Comparison of ENCODE assay signal across 8 cellular contexts in genomic region chr7:99392659-99393362, GRCh38. TPM values are rescaled to one million over a fixed set of nuclear protein-coding genes. Genes with fewer than 3 reads are reported as not detected.
A peak's percentile ranks its signal among the peaks of the same experiment; 100 is the strongest.
DNase-seq lines count a peak whose midpoint lies in the region; ATAC-seq and TF ChIP-seq lines count a peak whose summit lies in the region.

No MANE protein-coding gene starts in this region.

- TF ChIP-seq CTCF in stomach (IDR thresholded peaks at IDR 0.05): no peak

- H3K79me2 ChIP-seq in GM23248 (ENCODE audit: insufficient read depth): peaks cover 16% of the 10 kb centered on the region

- H3F3A ChIP-seq in GM23248 (ENCODE audit: insufficient read depth): peaks cover 41% of the 10 kb centered on the region

- no peaks in the 10 kb centered on the region for H3K9me3 ChIP-seq in GM23248 (ENCODE audit: low read depth)
- no peaks in the 10 kb centered on the region for H3K9me3 ChIP-seq in stomach

- H3K36me3 Mint-ChIP-seq in natural killer cell treated with Interleukin-12 subunit alpha and Interleukin-12 subunit beta and Interleukin-15 and Interleukin-18, amount 100 ng/mL, for 72 hours: no peaks in the 10 kb centered on the region

- peak overlapping the region; percentile 70 for H3K4me3 Mint-ChIP-seq in natural killer cell treated with Interleukin-12 subunit alpha and Interleukin-12 subunit beta and Interleukin-15 and Interleukin-18, amount 100 ng/mL, for 72 hours

- no peaks in the 10 kb centered on the region for H3K9me3 Mint-ChIP-seq in natural killer cell treated with Interleukin-12 subunit alpha and Interleukin-12 subunit beta and Interleukin-15 and Interleukin-18, amount 100 ng/mL, for 72 hours

- H3K27ac Mint-ChIP-seq in natural killer cell treated with Interleukin-12 subunit alpha and Interleukin-12 subunit beta and Interleukin-15 and Interleukin-18, amount 100 ng/mL, for 72 hours: peak overlapping the region; percentile 62 to 76

- 23 to 31% methylated on average over 50 to 67 of the region's 68 CpGs for WGBS in GM23248 (ENCODE audit: low coverage in 1 of 2, low lambda C conversion rate in 2 of 2, missing lambda C conversion rate in 2 of 2), 2 experiments
- 1 to 14% (median 6%) methylated on average over 43 to 68 of the region's 68 CpGs for WGBS in stomach, 5 donors

- no peak for TF ChIP-seq POLR2A in stomach (IDR thresholded peaks at IDR 0.05)

- H3K4me1 Mint-ChIP-seq in natural killer cell treated with Interleukin-12 subunit alpha and Interleukin-12 subunit beta and Interleukin-15 and Interleukin-18, amount 100 ng/mL, for 72 hours (ENCODE audit: low read depth in 2 of 2): peaks cover 9 to 14% of the 10 kb centered on the region in 2 donors

- no peak overlapping the region for H3K9ac ChIP-seq in GM23248

- H3K27me3 ChIP-seq in GM23248 (replicated peaks; ENCODE audit: insufficient read depth): no peaks in the 10 kb centered on the region
- H3K27me3 ChIP-seq in stomach: no peaks in the 10 kb centered on the region

- no peak for TF ChIP-seq EP300 in stomach (IDR thresholded peaks at IDR 0.05)

- H3K4me2 ChIP-seq in GM23248 (ENCODE audit: unreplicated experiment): no peak overlapping the region

- no peaks in the 10 kb centered on the region for H3K9me2 ChIP-seq in GM23248 (ENCODE audit: insufficient read depth)

- H3K27ac ChIP-seq in GM23248 (no peak overlapping the region; the same call in 1 of the 2 replicates), stomach (peak overlapping the region; percentile 8 to 81 (median 75))

- ATAC-seq in esophagus mucosa (peak; percentile 91), GM18861 (IDR thresholded peaks at IDR 0.05; ENCODE audit: unreplicated experiment) (no peak)
- peak; percentile 91 to 93 for ATAC-seq in natural killer cell treated with Interleukin-12 subunit alpha and Interleukin-12 subunit beta and Interleukin-15 and Interleukin-18, amount 100 ng/mL, for 72 hours

- H3K27me3 Mint-ChIP-seq in natural killer cell treated with Interleukin-12 subunit alpha and Interleukin-12 subunit beta and Interleukin-15 and Interleukin-18, amount 100 ng/mL, for 72 hours: no peaks in the 10 kb centered on the region

- DNase-seq in AG08396 (ENCODE audit: low spot score) (peak; percentile 65), GM23248 (peak; percentile 57), NCI-H524 (lab: John Stamatoyannopoulos, UW) (peak; percentile 43 to 77), activated T-cell treated with anti-CD3 and anti-CD28 coated beads for 48 hours (ENCODE audit: low read depth) (peak; percentile 74), stomach (peak; percentile 81)
- DNase-seq in natural killer cell treated with Interleukin-12 subunit alpha and Interleukin-12 subunit beta and Interleukin-15 and Interleukin-18, amount 100 ng/mL, for 72 hours (ENCODE audit: low spot score): peak; percentile 82

- H3K4me1 ChIP-seq in GM23248 (ENCODE audit: insufficient read depth): no peaks in the 10 kb centered on the region
- H3K4me1 ChIP-seq in stomach: peaks cover 6 to 31% (median 25%) of the 10 kb centered on the region in 4 donors

- intact Hi-C loops in stomach (cut with DNase I; ENCODE audit: low total_unique reads): no loop called here

- H3K36me3 ChIP-seq in GM23248 (ENCODE audit: low read depth) (peaks cover 39% of the 10 kb centered on the region), stomach (peaks cover 60 to 94% (median 84%) of the 10 kb centered on the region in 4 donors)

- H2AFZ ChIP-seq in GM23248: no peak overlapping the region

- in situ Hi-C loops in GM23248 (cut with MboI): no loop called here

- H3K4me3 ChIP-seq in GM23248: 0 out of 2 replicates have a peak overlapping the region, but pooled peaks have one; percentile 31
- peak overlapping the region; percentile 41 to 60 (median 52) for H3K4me3 ChIP-seq in stomach

- H4K20me1 ChIP-seq in GM23248 (ENCODE audit: insufficient read depth): no peaks in the 10 kb centered on the region

RNA-seq across cellular contexts. Expression of gene PDAP1, which starts 15.6 kb away (rescaled TPM):
- 91.3 and 141 TPM in 2 replicates for total RNA-seq in GM23248 (2014; rRNA removed; shearing (Covaris generic))
- 91.0 and 95.5 TPM in 2 replicates for polyA plus RNA-seq in GM23248 (2016; fragmentation: Nextera tagmentation; extraction: Ambion mirVana)
- total RNA-seq in esophagus mucosa: 94.4 TPM
- total RNA-seq in natural killer cell treated with Interleukin-12 subunit alpha and Interleukin-12 subunit beta and Interleukin-15 and Interleukin-18, amount 100 ng/mL, for 72 hours: 100 to 1,000 TPM; 114 to 145 TPM
- 10 to 100 TPM; 22.8 to 79.9 (median 32.3) TPM for total RNA-seq in stomach
- 100 to 1,000 TPM; 129 to 153 (median 133) TPM for polyA plus RNA-seq in stomach

RNA-seq across cellular contexts. Expression of gene BUD31, which starts 16.0 kb away (rescaled TPM):
- total RNA-seq in GM23248 (2014; rRNA removed; shearing (Covaris generic)): 71.8 and 79.4 TPM in 2 replicates
- 316 and 318 TPM in 2 replicates for polyA plus RNA-seq in GM23248 (2016; fragmentation: Nextera tagmentation; extraction: Ambion mirVana)
- total RNA-seq in esophagus mucosa: 98.9 TPM
- 100 to 1,000 TPM; 145 to 147 TPM for total RNA-seq in natural killer cell treated with Interleukin-12 subunit alpha and Interleukin-12 subunit beta and Interleukin-15 and Interleukin-18, amount 100 ng/mL, for 72 hours
- total RNA-seq in stomach: 100 to 1,000 TPM in 1 of 5 donors, 10 to 100 TPM in 4; 58.0 to 122 (median 82.3) TPM
- polyA plus RNA-seq in stomach: 100 to 1,000 TPM; 127 to 155 (median 151) TPM

RNA-seq across cellular contexts. Expression of gene ARPC1B, which starts 18.3 kb away (rescaled TPM):
- 485 and 630 TPM in 2 replicates for total RNA-seq in GM23248 (2014; rRNA removed; shearing (Covaris generic))
- polyA plus RNA-seq in GM23248 (2016; fragmentation: Nextera tagmentation; extraction: Ambion mirVana) (599 and 639 TPM in 2 replicates), stomach (100 to 1,000 TPM in 2 of 3 donors, 10 to 100 TPM in 1; 89.9 to 196 (median 106) TPM)
- total RNA-seq in esophagus mucosa (53.0 TPM), stomach (100 to 1,000 TPM in 3 of 5 donors, 10 to 100 TPM in 2; 25.1 to 229 (median 113) TPM)
- 100 to 1,000 TPM; 286 to 366 TPM for total RNA-seq in natural killer cell treated with Interleukin-12 subunit alpha and Interleukin-12 subunit beta and Interleukin-15 and Interleukin-18, amount 100 ng/mL, for 72 hours

RNA-seq across cellular contexts. Expression of gene PTCD1, which starts 45.8 kb away (rescaled TPM):
- 5.2 and 13.7 TPM in 2 replicates for total RNA-seq in GM23248 (2014; rRNA removed; shearing (Covaris generic))
- polyA plus RNA-seq in GM23248 (2016; fragmentation: Nextera tagmentation; extraction: Ambion mirVana) (2.6 and 2.8 TPM in 2 replicates), stomach (1 to 10 TPM; 1.8 to 3.1 (median 2.0) TPM)
- total RNA-seq in esophagus mucosa (4.0 TPM), stomach (1 to 10 TPM in 4 of 5 donors, under 1 TPM in 1; 0.87 to 3.5 (median 2.7) TPM)
- 10 to 100 TPM in 1 of 2 donors, 1 to 10 TPM in 1; 5.9 to 15.3 TPM for total RNA-seq in natural killer cell treated with Interleukin-12 subunit alpha and Interleukin-12 subunit beta and Interleukin-15 and Interleukin-18, amount 100 ng/mL, for 72 hours

RNA-seq across cellular contexts. Expression of gene CPSF4, which starts 45.9 kb away (rescaled TPM):
- 21.2 and 44.9 TPM in 2 replicates for total RNA-seq in GM23248 (2014; rRNA removed; shearing (Covaris generic))
- polyA plus RNA-seq in GM23248 (2016; fragmentation: Nextera tagmentation; extraction: Ambion mirVana) (16.4 and 19.5 TPM in 2 replicates), stomach (10 to 100 TPM; 24.9 to 31.3 (median 25.6) TPM)
- total RNA-seq in esophagus mucosa (23.8 TPM), stomach (10 to 100 TPM in 4 of 5 donors, 1 to 10 TPM in 1; 4.5 to 43.8 (median 28.8) TPM)
- 10 to 100 TPM; 51.1 to 91.1 TPM for total RNA-seq in natural killer cell treated with Interleukin-12 subunit alpha and Interleukin-12 subunit beta and Interleukin-15 and Interleukin-18, amount 100 ng/mL, for 72 hours
